In genomic region chr1:149886396-149887195, GRCh38 we compare ENCODE assay signal across 8 cellular contexts. TPM values are rescaled to one million over a fixed set of nuclear protein-coding genes. Genes with fewer than 3 reads are reported as not detected.
DNase-seq lines count a peak whose midpoint lies in the region; ATAC-seq and TF ChIP-seq lines count a peak whose summit lies in the region.

No MANE protein-coding gene starts in this region.

- H3K56ac ChIP-seq in IMR-90 (ENCODE audit: extremely low read depth, insufficient read depth, low read length): 0 out of 2 replicates have a peak overlapping the region, but pooled peaks have one; percentile 0

- H4K20me1 ChIP-seq in IMR-90 (ENCODE audit: insufficient read depth, low read length) (peaks cover 15% of the 10 kb centered on the region), OCI-LY7 (ENCODE audit: insufficient read depth, low read length) (no peaks in the 10 kb centered on the region)

- H3K9ac ChIP-seq in IMR-90 (ENCODE audit: low read depth, low read length) (peak overlapping the region; percentile 84), mucosa of rectum (ENCODE audit: low read depth in 1 of 2, low read length in 2 of 2) (peak overlapping the region; percentile 98 to 99)

- no peak overlapping the region for H2BK120ac ChIP-seq in IMR-90 (ENCODE audit: low read depth, low read length)

- DNase-seq in DMS114 treated with DMSO at 0.1 percent for 48 hours (lab: John Stamatoyannopoulos, UW; ENCODE audit: unreplicated experiment) (peak; percentile 100), IMR-90 (peak; percentile 100), OCI-LY7 (ENCODE audit: low spot score) (peak; percentile 99), activated T-cell treated with anti-CD3 and anti-CD28 coated beads for 4 hours (peak; percentile 79)
- peak; percentile 65 to 69 for DNase-seq in stimulated activated CD8-positive, alpha-beta memory T cell treated with anti-CD3 and anti-CD28 coated beads, Interleukin-4, amount 100 ng/mL, for 4 hours (ENCODE audit: low read depth in 2 of 2, low spot score in 1 of 2)

- TSS peak; percentile 97 for BruUV-seq in IMR-90 (replicated peaks; lab: Mats Ljungman, UMichigan)
- BruUV-seq in OCI-LY7 (replicated peaks; lab: Mats Ljungman, UMichigan): TSS peak; percentile 100

- in situ Hi-C loops in IMR-90 (cut with MboI; ENCODE audit: low sequenced_read_pairs): no loop called here

- H2AK5ac ChIP-seq in IMR-90 (ENCODE audit: low read depth, low read length): peak overlapping the region; percentile 75; the same call in 1 of the 2 replicates

- 0 out of 2 replicates have a peak overlapping the region, but pooled peaks have one; percentile 41 for H4K91ac ChIP-seq in IMR-90 (ENCODE audit: insufficient read depth, low read depth, low read length)

- H4K8ac ChIP-seq in IMR-90 (ENCODE audit: low read depth in 2 of 2, low read length in 2 of 2): peak overlapping the region in 1 of 2 experiments; percentile 75; a peak in 2 of 4 replicates

- intact Hi-C loops in IMR-90 (cut with micrococcal nuclease): no loop called here
- intact Hi-C loops in OCI-LY7 (cut with micrococcal nuclease; ENCODE audit: unreplicated experiment): loop anchor here (10.0 kb wide), 1 partner anchor 278 kb away; no protein-coding TSS in a partner anchor

- peak; percentile 97 for TF ChIP-seq POLR2A in IMR-90 (IDR thresholded peaks at IDR 0.05; ENCODE audit: low read depth, low read length)

- peak overlapping the region; percentile 69 for H3K4ac ChIP-seq in IMR-90 (ENCODE audit: low read depth, low read length)

- no peak for TF ChIP-seq CTCF in IMR-90 (conservative IDR thresholded peaks at IDR 0.05; ENCODE audit: low read depth, low read length)
- TF ChIP-seq CTCF in OCI-LY7 (conservative IDR thresholded peaks at IDR 0.05; ENCODE audit: low read length): no peak

- no peaks in the 10 kb centered on the region for H3K27me3 ChIP-seq in IMR-90 (ENCODE audit: control insufficient read depth, insufficient read depth, low read length)
- no peaks in the 10 kb centered on the region for H3K27me3 ChIP-seq in esophagus (ENCODE audit: control insufficient read depth in 1 of 2, insufficient read depth in 2 of 2, low read length in 2 of 2)
- H3K27me3 ChIP-seq in mucosa of rectum (ENCODE audit: control insufficient read depth in 2 of 2, insufficient read depth in 2 of 2, low read length in 2 of 2): no peaks in the 10 kb centered on the region

- H3K79me1 ChIP-seq in IMR-90 (ENCODE audit: low read depth in 1 of 2, low read length in 2 of 2): peaks cover 3 to 19% of the 10 kb centered on the region in 2 experiments

- peak overlapping the region; percentile 44; the same call in 1 of the 2 replicates for H3K18ac ChIP-seq in IMR-90 (ENCODE audit: low read depth, low read length)

- H3K4me1 ChIP-seq in IMR-90 (ENCODE audit: control insufficient read depth, insufficient read depth, low read length): peaks cover 3% of the 10 kb centered on the region; the same call in 1 of the 2 replicates
- peaks cover 48% of the 10 kb centered on the region for H3K4me1 ChIP-seq in OCI-LY7 (ENCODE audit: insufficient read depth, low read length, poor library complexity, severe bottlenecking)
- no peaks in the 10 kb centered on the region for H3K4me1 ChIP-seq in esophagus (ENCODE audit: control insufficient read depth in 2 of 2, insufficient read depth in 2 of 2, low read length in 1 of 2)
- peaks cover 15 to 23% of the 10 kb centered on the region in 2 donors for H3K4me1 ChIP-seq in mucosa of rectum (ENCODE audit: control insufficient read depth in 2 of 2, insufficient read depth in 2 of 2, low read length in 2 of 2)

- no peaks in the 10 kb centered on the region for H3K9me1 ChIP-seq in IMR-90 (ENCODE audit: insufficient read depth, low read length)

- H3K79me2 ChIP-seq in OCI-LY7 (ENCODE audit: insufficient read depth, low read depth, low read length): 0 out of 2 replicates have a peak, but pooled peaks cover 4% of the 10 kb centered on the region

- no peak overlapping the region for H2AFZ ChIP-seq in IMR-90 (replicated peaks; ENCODE audit: low read length, poor library complexity)
- no peak overlapping the region for H2AFZ ChIP-seq in OCI-LY7 (ENCODE audit: low read length)

- no peak overlapping the region for H3K23ac ChIP-seq in IMR-90 (ENCODE audit: low read depth, low read length)

- H3K4me3 ChIP-seq in IMR-90 (ENCODE audit: insufficient read depth, low read depth, low read length) (peak overlapping the region; percentile 50), OCI-LY7 (ENCODE audit: low read depth, low read length, poor library complexity, severe bottlenecking) (peak overlapping the region; percentile 85), esophagus (ENCODE audit: low read depth in 1 of 2, low read length in 2 of 2) (peak overlapping the region; percentile 60 to 71), mucosa of rectum (ENCODE audit: low read length in 2 of 2) (peak overlapping the region; percentile 94 to 97)

- no peak overlapping the region for H2AK9ac ChIP-seq in IMR-90 (replicated peaks; ENCODE audit: low read depth, low read length, poor library complexity)

- H2BK20ac ChIP-seq in IMR-90 (ENCODE audit: low read depth, low read length): no peak overlapping the region

- H3K27ac ChIP-seq in IMR-90 (ENCODE audit: insufficient read depth, low read length) (peak overlapping the region; percentile 91), OCI-LY7 (ENCODE audit: low read depth, low read length, poor library complexity, severe bottlenecking) (peak overlapping the region; percentile 98), esophagus (ENCODE audit: low read depth in 2 of 2, low read length in 1 of 2) (peak overlapping the region; percentile 99 to 100), mucosa of rectum (ENCODE audit: low read depth in 2 of 2, low read length in 2 of 2) (peak overlapping the region; percentile 98 to 100)

- H3K9me2 ChIP-seq in OCI-LY7 (ENCODE audit: insufficient read depth, low read length): no peaks in the 10 kb centered on the region

- 0 out of 2 replicates have a peak overlapping the region, but pooled peaks have one; percentile 39 for H4K5ac ChIP-seq in IMR-90 (ENCODE audit: low read depth, low read length)

- no peak for TF ChIP-seq RAD21 in IMR-90 (IDR thresholded peaks at IDR 0.05; ENCODE audit: low read length)

- H2BK15ac ChIP-seq in IMR-90 (ENCODE audit: low read depth, low read length): no peak overlapping the region

- H3K4me2 ChIP-seq in IMR-90 (ENCODE audit: low read depth, low read length): peak overlapping the region; percentile 84
- H3K4me2 ChIP-seq in OCI-LY7 (ENCODE audit: low read length): peak overlapping the region; percentile 89

- no peaks in the 10 kb centered on the region for H3K36me3 ChIP-seq in IMR-90 (ENCODE audit: control insufficient read depth, insufficient read depth, low read length)
- H3K36me3 ChIP-seq in OCI-LY7 (ENCODE audit: insufficient read depth, low read length): peaks cover 3% of the 10 kb centered on the region; the same call in 1 of the 2 replicates
- no peaks in the 10 kb centered on the region for H3K36me3 ChIP-seq in esophagus (ENCODE audit: control insufficient read depth in 2 of 2, insufficient read depth in 2 of 2, low read length in 1 of 2)
- H3K36me3 ChIP-seq in mucosa of rectum (ENCODE audit: control insufficient read depth in 2 of 2, insufficient read depth in 2 of 2, low read length in 2 of 2): no peaks in the 10 kb centered on the region

- H2BK5ac ChIP-seq in IMR-90 (ENCODE audit: low read depth, low read length, poor library complexity, severe bottlenecking): peak overlapping the region; percentile 89

- peak overlapping the region; percentile 46; the same call in 1 of the 2 replicates for H3K14ac ChIP-seq in IMR-90 (replicated peaks; ENCODE audit: low read depth, low read length)

- CTCF ChIA-PET in IMR-90 (lab: Yijun Ruan, JAX): interaction anchor here (1.3 kb wide), 1 partner anchor 164 kb away, joined by 4 read pairs; no protein-coding TSS in a partner anchor
- CTCF ChIA-PET in OCI-LY7 (lab: Charles Lee; ENCODE audit: unreplicated experiment): no interaction called here

- POLR2A ChIA-PET in IMR-90 (lab: Charles Lee; ENCODE audit: unreplicated experiment): interaction anchor here (0.6 to 2.9 kb wide), 9 partner anchors 16 to 724 kb away, joined by 3 to 16 read pairs (median 5); no protein-coding TSS in a partner anchor
- POLR2A ChIA-PET in OCI-LY7 (lab: Charles Lee): interaction anchor here (0.6 to 6.0 kb wide), 14 partner anchors 15 to 343 kb away, joined by 3 to 63 read pairs (median 4); partner anchors contain the start of gene VPS45

- ATAC-seq in GM21576 (IDR thresholded peaks at IDR 0.05; ENCODE audit: unreplicated experiment) (peak; percentile 56), IMR-90 (ENCODE audit: low read depth) (peak; percentile 76)

- dilution Hi-C loops in IMR-90 (cut with HindIII; ENCODE audit: low sequenced_read_pairs, unreplicated experiment): no loop called here

- H3K9me3 ChIP-seq in IMR-90 (ENCODE audit: control insufficient read depth, insufficient read depth, low read length) (no peaks in the 10 kb centered on the region), OCI-LY7 (ENCODE audit: low read length) (no peaks in the 10 kb centered on the region), esophagus (ENCODE audit: control insufficient read depth in 2 of 2, insufficient read depth in 1 of 2, low read depth in 1 of 2, low read length in 1 of 2) (no peaks in the 10 kb centered on the region), mucosa of rectum (ENCODE audit: control insufficient read depth in 2 of 2, low read length in 2 of 2) (no peaks in the 10 kb centered on the region)

- 0% methylated on average over 22 of the region's 62 CpGs; no CpG with 5 or more reads in 1 of the 2 experiments for WGBS in IMR-90 (ENCODE audit: extremely low coverage in 2 of 2, insufficient read length in 1 of 2), 2 experiments
- WGBS in esophagus, 2 donors: 0% methylated on average over 62 of the region's 62 CpGs

RNA-seq across cellular contexts. Expression of gene BOLA1, which starts 12.8 kb away (rescaled TPM):
- 3.4 and 4.4 TPM in 2 replicates for total RNA-seq in IMR-90 (2012; rRNA removed)
- polyA plus RNA-seq in IMR-90 (2012; rRNA removed): 12.6 and 14.2 TPM in 2 replicates
- 19.5 and 20.0 TPM in 2 replicates for polyA plus RNA-seq in IMR-90 (2012; cell fraction: cytosol; rRNA removed)
- polyA plus RNA-seq in IMR-90 (2012; cell fraction: nucleus; rRNA removed; ENCODE audit: low replicate concordance): 14.7 and 18.9 TPM in 2 replicates
- total RNA-seq in OCI-LY7 (2014; rRNA removed; shearing (Covaris generic)): 9.4 and 9.6 TPM in 2 replicates
- 9.4 and 10.2 TPM in 2 replicates for total RNA-seq in OCI-LY7 (2022)
- polyA plus RNA-seq in esophagus: 10 to 100 TPM; 20.6 to 31.0 TPM

RNA-seq across cellular contexts. Expression of gene SV2A, which starts 31.0 kb away (rescaled TPM):
- total RNA-seq in IMR-90 (2012; rRNA removed) (15.4 and 16.4 TPM in 2 replicates), OCI-LY7 (2022) (1.2 and 1.9 TPM in 2 replicates)
- polyA plus RNA-seq in IMR-90 (2012; rRNA removed) (18.1 and 19.6 TPM in 2 replicates), esophagus (under 1 TPM; 0.49 to 0.67 TPM)
- polyA plus RNA-seq in IMR-90 (2012; cell fraction: cytosol; rRNA removed): 14.5 and 15.6 TPM in 2 replicates
- polyA plus RNA-seq in IMR-90 (2012; cell fraction: nucleus; rRNA removed; ENCODE audit: low replicate concordance): 22.0 and 25.1 TPM in 2 replicates
- total RNA-seq in OCI-LY7 (2014; rRNA removed; shearing (Covaris generic)): 1.0 and 1.3 TPM in 2 replicates

RNA-seq across cellular contexts. Expression of gene SF3B4, which starts 41.0 kb away (rescaled TPM):
- total RNA-seq in IMR-90 (2012; rRNA removed) (6.6 and 11.4 TPM in 2 replicates), OCI-LY7 (2022) (64.6 and 70.4 TPM in 2 replicates)
- polyA plus RNA-seq in IMR-90 (2012; rRNA removed) (62.6 and 64.4 TPM in 2 replicates), esophagus (10 to 100 TPM; 30.2 to 40.1 TPM)
- polyA plus RNA-seq in IMR-90 (2012; cell fraction: cytosol; rRNA removed): 29.9 and 58.3 TPM in 2 replicates
- 49.8 and 67.0 TPM in 2 replicates for polyA plus RNA-seq in IMR-90 (2012; cell fraction: nucleus; rRNA removed; ENCODE audit: low replicate concordance)
- total RNA-seq in OCI-LY7 (2014; rRNA removed; shearing (Covaris generic)): 16.7 and 18.0 TPM in 2 replicates

RNA-seq across cellular contexts. Expression of gene MTMR11, which starts 50.1 kb away (rescaled TPM):
- total RNA-seq in IMR-90 (2012; rRNA removed) (1.7 and 2.0 TPM in 2 replicates), OCI-LY7 (2022) (0.24 TPM in 1 of 2 replicates, not detected in the other)
- polyA plus RNA-seq in IMR-90 (2012; rRNA removed) (14.3 and 14.6 TPM in 2 replicates), esophagus (1 to 10 TPM; 5.0 to 7.4 TPM)
- polyA plus RNA-seq in IMR-90 (2012; cell fraction: cytosol; rRNA removed): 4.5 and 6.0 TPM in 2 replicates
- 64.8 and 76.3 TPM in 2 replicates for polyA plus RNA-seq in IMR-90 (2012; cell fraction: nucleus; rRNA removed; ENCODE audit: low replicate concordance)
- 0.08 and 0.09 TPM in 2 replicates for total RNA-seq in OCI-LY7 (2014; rRNA removed; shearing (Covaris generic))

Comparison
In these comparisons a context has a peak if more than half of its experiments do, and no peak if none do; other contexts are left out.
1. Peak in every context shown above with its lines: DNase-seq, ATAC-seq, H3K4me3 ChIP-seq and H3K27ac ChIP-seq.